Comparison of ENCODE assay signal across 25 cellular contexts in the genomic region with DNA sequence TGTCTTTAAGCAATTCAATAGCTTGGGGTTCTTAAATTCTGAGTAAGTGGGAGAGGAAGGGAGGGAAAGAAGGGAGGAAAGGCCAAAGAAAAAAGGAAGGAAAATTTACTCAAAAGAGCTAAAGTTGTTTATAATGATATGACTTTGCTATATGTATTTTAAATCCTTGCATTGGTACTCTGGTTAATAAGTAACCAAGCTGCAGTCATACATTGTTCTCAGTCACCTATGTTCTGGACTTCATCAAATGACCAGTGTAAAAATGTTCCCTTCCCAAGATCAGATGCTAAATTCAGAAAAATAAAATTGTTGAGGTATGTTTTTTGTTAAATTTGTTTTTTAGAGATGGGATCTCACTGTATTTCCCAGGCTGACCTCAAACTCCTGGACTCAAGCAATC.
DNase-seq lines count a peak whose midpoint lies in the region; ATAC-seq and TF ChIP-seq lines count a peak whose summit lies in the region.
"Had no signal": no experiment of that assay in that cellular context is flagged by ENCODE, and none has a peak within 500 bp of the region (broad histone marks: within the 10 kb centered on the region; RNA-seq: fewer than 3 reads in every experiment).

No MANE protein-coding gene starts in this region.

- intact Hi-C loops in PC-9 (cut with micrococcal nuclease; ENCODE audit: unreplicated experiment), result no loop called here
- intact Hi-C loops in left colon (cut with DNase I, micrococcal nuclease), result no loop called here

- no peak overlapping the region for H3K27ac ChIP-seq in PC-9
- H3K27ac ChIP-seq: BLaER1 had no signal

- no peaks in the 10 kb centered on the region for H3K36me3 ChIP-seq in PC-9 (ENCODE audit: low read depth)
- H3K36me3 ChIP-seq: BE2C, BLaER1 had no signal

- peak overlapping the region; percentile 48 for H3K27ac Mint-ChIP-seq in nephron progenitor cell
- no peak overlapping the region for H3K27ac Mint-ChIP-seq in activated CD4-positive, alpha-beta memory T cell treated with anti-CD3 and anti-CD28 coated beads, Interleukin-2, amount 10 ng/mL, durations not matched to agents 7 days and 5 days
- H3K27ac Mint-ChIP-seq in WTC11, result no peak overlapping the region
- H3K27ac Mint-ChIP-seq: CD14-positive monocyte; CD4-positive, alpha-beta memory T cell; CD4-positive, CD25-positive, alpha-beta regulatory T cell; CD8-positive, alpha-beta memory T cell had no signal

- TF ChIP-seq CTCF in PC-9 (conservative IDR thresholded peaks at IDR 0.05), result no peak
- TF ChIP-seq CTCF in nephron progenitor cell (IDR thresholded peaks at IDR 0.05), result no peak
- TF ChIP-seq CTCF in WTC11 (IDR thresholded peaks at IDR 0.05), result no peak

- H3K4me2 ChIP-seq in PC-9, result no peak overlapping the region
- H3K4me2 ChIP-seq: BLaER1 had no signal

- no peaks in the 10 kb centered on the region for H3K9me3 ChIP-seq in PC-9 (ENCODE audit: insufficient read depth, low read depth)
- H3K9me3 ChIP-seq: BE2C, BLaER1 had no signal

- H3K4me1 ChIP-seq in PC-9 (replicated peaks; ENCODE audit: insufficient read depth), result no peaks in the 10 kb centered on the region
- H3K4me1 ChIP-seq: BE2C, BLaER1 had no signal

- POLR2A ChIA-PET in PC-9 (lab: Charles Lee; ENCODE audit: unreplicated experiment), result no interaction called here
- POLR2A ChIA-PET in activated CD4-positive, alpha-beta memory T cell treated with anti-CD3 and anti-CD28 coated beads, Interleukin-2, amount 10 ng/mL, durations not matched to agents 7 days and 5 days (lab: Charles Lee), result no interaction called here
- POLR2A ChIA-PET in WTC11 (lab: Charles Lee), result interaction anchor here (0.7 kb wide), 1 partner anchor 850 kb away, joined by 3 read pairs; no protein-coding TSS in a partner anchor

- H3K9me2 ChIP-seq in PC-9 (ENCODE audit: insufficient read depth), result no peaks in the 10 kb centered on the region

- DNase-seq in DMS53 treated with DMSO at 0.1 percent for 48 hours (lab: John Stamatoyannopoulos, UW; ENCODE audit: unreplicated experiment) (peak; percentile 45), PC-9 (no peak), left colon (no peak), nephron progenitor cell (no peak), mucosa of gallbladder (ENCODE audit: low spot score) (no peak), WTC11 (ENCODE audit: low spot score) (no peak)
- no peak for DNase-seq in activated CD4-positive, alpha-beta memory T cell treated with anti-CD3 and anti-CD28 coated beads, Interleukin-2, amount 10 ng/mL, durations not matched to agents 7 days and 5 days
- DNase-seq in stimulated activated naive CD4-positive, alpha-beta T cell treated with Interleukin-2 at 50 U/mL for 16 hours (lab: John Stamatoyannopoulos, UW), result no peak
- DNase-seq: 8988T; ACHN; BE2C; C1 segment of cervical spinal cord; CD4-positive, alpha-beta memory T cell; CD4-positive, CD25-positive, alpha-beta regulatory T cell; CD8-positive, alpha-beta memory T cell; COR-L47; DMS 273 treated with DMSO at 0.1 percent for 48 hours; DMS153; DMS79; DND-41; EL; GDM1 had no signal

- H3K27me3 Mint-ChIP-seq in nephron progenitor cell (ENCODE audit: low read depth, poor library complexity) (no peaks in the 10 kb centered on the region), WTC11 (ENCODE audit: low read depth) (no peaks in the 10 kb centered on the region)
- no peaks in the 10 kb centered on the region for H3K27me3 Mint-ChIP-seq in activated CD4-positive, alpha-beta memory T cell treated with anti-CD3 and anti-CD28 coated beads, Interleukin-2, amount 10 ng/mL, durations not matched to agents 7 days and 5 days
- H3K27me3 Mint-ChIP-seq: CD4-positive, alpha-beta memory T cell; CD4-positive, CD25-positive, alpha-beta regulatory T cell; CD8-positive, alpha-beta memory T cell had no signal

- ATAC-seq in left colon (peak; percentile 77), WTC11 (no peak)
- ATAC-seq: GM12878 had no signal

- H3K4me3 Mint-ChIP-seq in nephron progenitor cell, result no peak overlapping the region
- H3K4me3 Mint-ChIP-seq in activated CD4-positive, alpha-beta memory T cell treated with anti-CD3 and anti-CD28 coated beads, Interleukin-2, amount 10 ng/mL, durations not matched to agents 7 days and 5 days, result no peak overlapping the region
- H3K4me3 Mint-ChIP-seq in WTC11, result no peak overlapping the region
- H3K4me3 Mint-ChIP-seq: CD4-positive, alpha-beta memory T cell; CD4-positive, CD25-positive, alpha-beta regulatory T cell; CD8-positive, alpha-beta memory T cell had no signal

- no peaks in the 10 kb centered on the region for H3K36me3 Mint-ChIP-seq in nephron progenitor cell (ENCODE audit: low read depth)
- no peaks in the 10 kb centered on the region for H3K36me3 Mint-ChIP-seq in activated CD4-positive, alpha-beta memory T cell treated with anti-CD3 and anti-CD28 coated beads, Interleukin-2, amount 10 ng/mL, durations not matched to agents 7 days and 5 days (ENCODE audit: low read depth)
- peaks cover 3% of the 10 kb centered on the region; the same call in 1 of the 2 replicates for H3K36me3 Mint-ChIP-seq in WTC11
- H3K36me3 Mint-ChIP-seq: CD14-positive monocyte; CD4-positive, alpha-beta memory T cell; CD4-positive, CD25-positive, alpha-beta regulatory T cell; CD8-positive, alpha-beta memory T cell had no signal

- H3K4me3 ChIP-seq in PC-9, result no peak overlapping the region
- H3K4me3 ChIP-seq: BLaER1, GM12878 had no signal

- H3K4me1 Mint-ChIP-seq in nephron progenitor cell, result no peaks in the 10 kb centered on the region
- H3K4me1 Mint-ChIP-seq in activated CD4-positive, alpha-beta memory T cell treated with anti-CD3 and anti-CD28 coated beads, Interleukin-2, amount 10 ng/mL, durations not matched to agents 7 days and 5 days, result no peaks in the 10 kb centered on the region
- H3K4me1 Mint-ChIP-seq in WTC11, result peaks cover 6% of the 10 kb centered on the region; the same call in 1 of the 2 replicates
- H3K4me1 Mint-ChIP-seq: CD14-positive monocyte; CD4-positive, alpha-beta memory T cell; CD4-positive, CD25-positive, alpha-beta regulatory T cell; CD8-positive, alpha-beta memory T cell had no signal

- peaks cover 5% of the 10 kb centered on the region for H3K9me3 Mint-ChIP-seq in nephron progenitor cell
- H3K9me3 Mint-ChIP-seq in activated CD4-positive, alpha-beta memory T cell treated with anti-CD3 and anti-CD28 coated beads, Interleukin-2, amount 10 ng/mL, durations not matched to agents 7 days and 5 days, result no peaks in the 10 kb centered on the region
- H3K9me3 Mint-ChIP-seq in WTC11, result peaks cover 12% of the 10 kb centered on the region

- no peaks in the 10 kb centered on the region for H3F3A ChIP-seq in PC-9 (ENCODE audit: insufficient read depth, low read depth)

- no peaks in the 10 kb centered on the region for H3K27me3 ChIP-seq in PC-9 (ENCODE audit: insufficient read depth, low read depth)
- H3K27me3 ChIP-seq: BE2C, BLaER1 had no signal

- no peaks in the 10 kb centered on the region for H4K20me1 ChIP-seq in PC-9 (ENCODE audit: insufficient read depth)
- H4K20me1 ChIP-seq: BLaER1 had no signal

- CTCF ChIA-PET in PC-9 (lab: Charles Lee), result no interaction called here
- CTCF ChIA-PET in activated CD4-positive, alpha-beta memory T cell treated with anti-CD3 and anti-CD28 coated beads, Interleukin-2, amount 10 ng/mL, durations not matched to agents 7 days and 5 days (lab: Charles Lee), result no interaction called here
- CTCF ChIA-PET in WTC11 (lab: Charles Lee), result interaction anchor here (0.7 kb wide), 1 partner anchor 557 kb away, joined by 4 read pairs; no protein-coding TSS in a partner anchor

- BruUV-seq in PC-9 (replicated peaks; lab: Mats Ljungman, UMichigan), result no TSS peak

- 0 out of 2 replicates have a peak overlapping the region, but pooled peaks have one; percentile 28 for H2AFZ ChIP-seq in PC-9

- H3K79me2 ChIP-seq in PC-9 (ENCODE audit: low read depth), result no peaks in the 10 kb centered on the region

TF ChIP-seq in WTC11, 78 proteins besides CTCF, POLR2A, EP300 and RAD21:
- TF ChIP-seq, protein P1, sequence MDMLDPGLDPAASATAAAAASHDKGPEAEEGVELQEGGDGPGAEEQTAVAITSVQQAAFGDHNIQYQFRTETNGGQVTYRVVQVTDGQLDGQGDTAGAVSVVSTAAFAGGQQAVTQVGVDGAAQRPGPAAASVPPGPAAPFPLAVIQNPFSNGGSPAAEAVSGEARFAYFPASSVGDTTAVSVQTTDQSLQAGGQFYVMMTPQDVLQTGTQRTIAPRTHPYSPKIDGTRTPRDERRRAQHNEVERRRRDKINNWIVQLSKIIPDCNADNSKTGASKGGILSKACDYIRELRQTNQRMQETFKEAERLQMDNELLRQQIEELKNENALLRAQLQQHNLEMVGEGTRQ (CRISPR knock-in tag; IDR thresholded peaks at IDR 0.05), result no peak
- TF ChIP-seq, protein P2, sequence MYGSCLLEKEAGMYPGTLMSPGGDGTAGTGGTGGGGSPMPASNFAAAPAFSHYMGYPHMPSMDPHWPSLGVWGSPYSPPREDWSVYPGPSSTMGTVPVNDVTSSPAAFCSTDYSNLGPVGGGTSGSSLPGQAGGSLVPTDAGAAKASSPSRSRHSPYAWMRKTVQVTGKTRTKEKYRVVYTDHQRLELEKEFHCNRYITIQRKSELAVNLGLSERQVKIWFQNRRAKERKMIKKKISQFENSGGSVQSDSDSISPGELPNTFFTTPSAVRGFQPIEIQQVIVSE (CRISPR knock-in tag; IDR thresholded peaks at IDR 0.05; ENCODE audit: borderline replicate concordance), result no peak
- TF ChIP-seq, protein P3, sequence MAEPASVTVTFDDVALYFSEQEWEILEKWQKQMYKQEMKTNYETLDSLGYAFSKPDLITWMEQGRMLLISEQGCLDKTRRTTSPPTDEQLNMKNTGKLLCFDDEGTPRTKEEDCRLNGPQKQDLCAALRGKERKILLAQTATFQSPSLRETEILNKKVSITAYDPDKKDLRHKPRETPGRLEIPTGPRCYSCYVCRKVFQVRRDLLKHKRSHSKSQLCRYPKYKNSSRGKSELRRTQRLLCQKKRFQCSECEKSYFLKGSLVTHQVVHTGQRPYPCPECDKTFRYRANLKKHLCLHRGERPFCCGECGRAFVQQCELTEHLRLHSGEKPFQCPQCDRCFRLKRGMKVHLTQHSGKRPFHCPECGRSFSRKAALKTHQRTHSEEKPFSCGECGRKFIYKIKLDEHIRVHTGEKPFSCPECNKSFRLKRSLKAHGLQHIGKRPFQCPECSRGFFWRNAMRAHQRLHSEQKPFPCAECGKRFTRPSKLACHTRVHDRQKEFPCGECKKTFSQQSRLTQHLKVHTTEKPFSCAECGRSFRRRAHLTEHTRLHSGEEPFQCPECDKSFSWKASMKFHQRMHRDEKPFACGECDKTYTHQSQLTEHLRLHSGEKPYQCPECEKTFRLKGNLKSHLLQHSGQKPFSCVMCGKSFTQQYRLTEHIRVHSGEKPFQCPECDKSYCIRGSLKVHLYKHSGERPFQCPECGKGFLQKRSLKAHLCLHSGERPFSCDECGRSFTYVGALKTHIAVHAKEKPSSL (CRISPR knock-in tag; conservative IDR thresholded peaks at IDR 0.05), result no peak
- TF ChIP-seq MYBL2 (CRISPR knock-in tag; IDR thresholded peaks at IDR 0.05), result no peak
